ENCODE assay signal across 13 cellular contexts in the genomic region with DNA sequence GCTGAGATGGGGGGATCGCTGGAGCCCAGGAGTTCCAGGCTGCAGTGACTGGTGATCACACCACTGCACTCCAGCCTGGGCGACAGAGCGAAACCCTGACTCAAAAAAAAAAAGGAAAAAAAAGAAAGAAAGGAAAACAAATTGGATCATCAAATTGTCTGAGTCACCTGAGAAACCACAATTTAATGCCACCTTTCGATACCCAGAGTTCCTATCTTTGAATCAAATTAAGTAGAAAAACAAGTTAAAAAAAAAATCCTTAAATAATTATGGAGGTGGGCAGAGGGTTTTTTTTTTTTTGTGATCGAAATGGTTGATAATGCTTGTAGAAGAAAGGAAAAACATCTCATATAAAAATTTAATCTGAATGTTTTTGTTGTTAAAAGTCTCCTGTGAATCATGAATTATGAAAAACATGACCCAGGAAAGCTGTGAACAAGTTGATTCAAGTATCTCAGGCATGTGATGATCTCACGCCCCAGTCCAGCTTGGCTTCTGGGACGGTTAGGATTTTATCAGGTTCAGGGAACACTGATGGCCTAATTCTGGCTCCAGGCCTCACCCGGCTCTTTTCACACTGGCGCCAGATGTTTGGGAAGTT. TPM values are rescaled to one million over a fixed set of nuclear protein-coding genes. Genes with fewer than 3 reads are reported as not detected.
DNase-seq lines count a peak whose midpoint lies in the region; ATAC-seq and TF ChIP-seq lines count a peak whose summit lies in the region.
"Had no signal": no experiment of that assay in that cellular context is flagged by ENCODE, and none has a peak within 500 bp of the region (broad histone marks: within the 10 kb centered on the region; RNA-seq: fewer than 3 reads in every experiment).

No MANE protein-coding gene starts in this region.

- no peak overlapping the region for H3K27ac Mint-ChIP-seq in Caco-2 (ENCODE audit: unreplicated experiment)
- H3K27ac Mint-ChIP-seq: activated naive CD4-positive, alpha-beta T cell treated with anti-CD3 and anti-CD28 coated beads, Interleukin-2, amount 10 ng/mL, durations not matched to agents 7 days and 5 days; CD4-positive, alpha-beta memory T cell; effector memory CD8-positive, alpha-beta T cell had no signal

- H3K27me3 ChIP-seq in gastroesophageal sphincter (no peaks in the 10 kb centered on the region), psoas muscle (ENCODE audit: insufficient read depth in 3 of 3, low read length in 2 of 3) (no peaks in the 10 kb centered on the region), Caco-2 (replicated peaks; ENCODE audit: control insufficient read depth, insufficient read depth, low read length) (no peaks in the 10 kb centered on the region)

- ATAC-seq in gastroesophageal sphincter (peak; percentile 82), psoas muscle (peak in 1 of 4 donors; percentile 42), GM21529 (IDR thresholded peaks at IDR 0.05; ENCODE audit: unreplicated experiment) (no peak)
- ATAC-seq: effector memory CD8-positive, alpha-beta T cell had no signal

- H3K27me3 Mint-ChIP-seq in Caco-2 (ENCODE audit: insufficient read depth, unreplicated experiment), result no peaks in the 10 kb centered on the region

- H3K4me3 ChIP-seq in gastroesophageal sphincter, result no peak overlapping the region
- H3K4me3 ChIP-seq in psoas muscle, result no peak overlapping the region
- H3K4me3 ChIP-seq in Caco-2 (ENCODE audit: low read depth, low read length), result no peak overlapping the region

- H3K4me1 Mint-ChIP-seq in Caco-2 (ENCODE audit: low read depth, unreplicated experiment), result peaks cover 5% of the 10 kb centered on the region
- H3K4me1 Mint-ChIP-seq: activated naive CD4-positive, alpha-beta T cell treated with anti-CD3 and anti-CD28 coated beads, Interleukin-2, amount 10 ng/mL, durations not matched to agents 7 days and 5 days; CD4-positive, alpha-beta memory T cell had no signal

- intact Hi-C loops in psoas muscle (cut with DNase I), result no loop called here
- intact Hi-C loops in Caco-2 (cut with micrococcal nuclease; ENCODE audit: unreplicated experiment), result no loop called here

- CTCF ChIA-PET in Caco-2 (lab: Charles Lee), result no interaction called here

- no peak overlapping the region for H3K4me3 Mint-ChIP-seq in Caco-2 (ENCODE audit: unreplicated experiment)
- H3K4me3 Mint-ChIP-seq: activated naive CD4-positive, alpha-beta T cell treated with anti-CD3 and anti-CD28 coated beads, Interleukin-2, amount 10 ng/mL, durations not matched to agents 7 days and 5 days; CD4-positive, alpha-beta memory T cell; effector memory CD8-positive, alpha-beta T cell had no signal

- H3K9me3 ChIP-seq in gastroesophageal sphincter, result peaks cover 0 to 7% (median 0%) of the 10 kb centered on the region in 3 donors
- H3K9me3 ChIP-seq in psoas muscle, result no peaks in the 10 kb centered on the region
- H3K9me3 ChIP-seq in Caco-2, result 0 out of 2 replicates have a peak, but pooled peaks cover 8% of the 10 kb centered on the region

- no peak for TF ChIP-seq POLR2A in gastroesophageal sphincter (IDR thresholded peaks at IDR 0.05)

- no peak for TF ChIP-seq EP300 in gastroesophageal sphincter (IDR thresholded peaks at IDR 0.05)

- DNase-seq in EH (ENCODE audit: low read depth) (peak; percentile 79), RPMI7951 (ENCODE audit: low read depth) (peak; percentile 14), psoas muscle (peak; percentile 56 to 74), iPS-NIHi7 (ENCODE audit: extremely low spot score) (no peak), medulla oblongata (ENCODE audit: extremely low spot score) (no peak), Caco-2 (no peak)
- DNase-seq: activated naive CD4-positive, alpha-beta T cell treated with anti-CD3 and anti-CD28 coated beads, Interleukin-2, amount 10 ng/mL, durations not matched to agents 7 days and 5 days; CD4-positive, alpha-beta memory T cell; effector memory CD8-positive, alpha-beta T cell; KG1; SHP77 had no signal

- TF ChIP-seq CTCF in gastroesophageal sphincter (IDR thresholded peaks at IDR 0.05) (no peak), psoas muscle (IDR thresholded peaks at IDR 0.05) (no peak), Caco-2 (IDR thresholded peaks at IDR 0.05; ENCODE audit: insufficient read depth in 1 of 2, low read depth in 1 of 2, low read length in 1 of 2, severe bottlenecking in 1 of 2, unreplicated experiment in 1 of 2) (no peak)

- no peaks in the 10 kb centered on the region for H3K9me3 Mint-ChIP-seq in Caco-2 (ENCODE audit: unreplicated experiment)
- H3K9me3 Mint-ChIP-seq: activated naive CD4-positive, alpha-beta T cell treated with anti-CD3 and anti-CD28 coated beads, Interleukin-2, amount 10 ng/mL, durations not matched to agents 7 days and 5 days; effector memory CD8-positive, alpha-beta T cell had no signal

- H3K4me1 ChIP-seq in gastroesophageal sphincter, result no peaks in the 10 kb centered on the region
- no peaks in the 10 kb centered on the region for H3K4me1 ChIP-seq in psoas muscle
- H3K4me1 ChIP-seq in Caco-2, result no peaks in the 10 kb centered on the region

- H3K36me3 Mint-ChIP-seq in Caco-2 (ENCODE audit: insufficient read depth, unreplicated experiment), result peaks cover 5% of the 10 kb centered on the region
- H3K36me3 Mint-ChIP-seq: activated naive CD4-positive, alpha-beta T cell treated with anti-CD3 and anti-CD28 coated beads, Interleukin-2, amount 10 ng/mL, durations not matched to agents 7 days and 5 days; CD4-positive, alpha-beta memory T cell had no signal

- WGBS in gastroesophageal sphincter (ENCODE audit: low coverage in 1 of 2), 2 donors, result 53 to 77% methylated on average over 5 to 8 of the region's 9 CpGs
- 58 to 70% (median 67%) methylated on average over 9 of the region's 9 CpGs for WGBS in psoas muscle, 3 donors

- BruUV-seq in Caco-2 (replicated peaks; lab: Mats Ljungman, UMichigan), result no TSS peak

- H3K27ac ChIP-seq in gastroesophageal sphincter (no peak overlapping the region), psoas muscle (no peak overlapping the region)

- POLR2A ChIA-PET in Caco-2 (lab: Charles Lee), result no interaction called here

- H3K36me3 ChIP-seq in gastroesophageal sphincter, result no peaks in the 10 kb centered on the region
- H3K36me3 ChIP-seq in psoas muscle (ENCODE audit: insufficient read depth in 1 of 2, low read depth in 1 of 2), result no peaks in the 10 kb centered on the region
- H3K36me3 ChIP-seq in Caco-2 (ENCODE audit: control insufficient read depth, insufficient read depth, low read length), result no peaks in the 10 kb centered on the region

RNA-seq across cellular contexts. Expression of a gene that starts 25.3 kb away (rescaled TPM):
- 20.3 and 28.6 TPM in 2 replicates for total RNA-seq in RPMI7951 (2014; rRNA removed; shearing (Covaris generic))
- 100 to 1,000 TPM in 2 of 4 donors, 10 to 100 TPM in 2; 84.4 to 134 (median 110) TPM for total RNA-seq in gastroesophageal sphincter
- total RNA-seq in psoas muscle, result 10 to 100 TPM; 72.4 to 95.6 (median 76.2) TPM
- polyA plus RNA-seq in psoas muscle, result 10 to 100 TPM; 12.5 to 35.3 (median 17.7) TPM
- total RNA-seq in Caco-2 (2022), result 113 and 116 TPM in 2 replicates

Comparison
In these comparisons a context has a peak if more than half of its experiments do, and no peak if none do; other contexts are left out.
1. DNase-seq: peak in EH (single experiment), RPMI7951 (single experiment) and psoas muscle (2 of 2); none in iPS-NIHi7 (single experiment), medulla oblongata (single experiment) and Caco-2 (0 of 2).